In genomic region chr16:87350031-87350430, GRCh38 we compare ENCODE assay signal across 21 cellular contexts.
"Had no signal": no experiment of that assay in that cellular context is flagged by ENCODE, and none has a peak within 500 bp of the region (broad histone marks: within the 10 kb centered on the region; RNA-seq: fewer than 3 reads in every experiment).

No MANE protein-coding gene starts in this region.

- H3K36me3 ChIP-seq: breast epithelium had no signal

- H3K9me3 Mint-ChIP-seq: activated B cell treated with CpG ODN at 0.5 μM for 24 hours; activated CD8-positive, alpha-beta T cell treated with anti-CD3 and anti-CD28 coated beads for 36 hours; activated naive CD8-positive, alpha-beta T cell treated with anti-CD3 and anti-CD28 coated beads, Interleukin-2, amount 10 ng/mL, durations not matched to agents 7 days and 5 days; central memory CD8-positive, alpha-beta T cell; dendritic cell treated with granulocyte-macrophage colony-stimulating factor and Interleukin-4, amounts not matched to agents 40 ng/mL and 50 ng/mL, for 4 days; nephron had no signal

- H3K27me3 ChIP-seq: breast epithelium, esophagus muscularis mucosa, spleen had no signal

- H3K4me3 ChIP-seq: esophagus muscularis mucosa, spleen had no signal

- DNase-seq: activated B cell treated with CpG ODN at 0.5 μM for 24 hours; activated CD4-positive, alpha-beta T cell treated with anti-CD3 and anti-CD28 coated beads, Interleukin-2, amount 50 U/mL, for 1 hour; activated CD8-positive, alpha-beta T cell treated with anti-CD3 and anti-CD28 coated beads for 36 hours; activated naive CD4-positive, alpha-beta T cell; activated naive CD8-positive, alpha-beta T cell treated with anti-CD3 and anti-CD28 coated beads, Interleukin-2, amount 10 ng/mL, durations not matched to agents 7 days and 5 days; activated T-cell treated with anti-CD3 and anti-CD28 coated beads, Interleukin-2, amount 50 U/mL, for 48 hours; amniotic stem cell; foreskin melanocyte; left cardiac atrium; left ventricle myocardium superior; spleen; stimulated activated naive CD8-positive, alpha-beta T cell treated with anti-CD3 and anti-CD28 coated beads, Interleukin-15, Interleukin-2, amounts not matched to agents 100 U/mL and 50 U/mL, for 24 hours; T-helper 17 cell; T1000; trophoblast cell had no signal

- H3K4me1 ChIP-seq: breast epithelium had no signal

- ATAC-seq: activated CD8-positive, alpha-beta T cell treated with anti-CD3 and anti-CD28 coated beads for 36 hours; stimulated activated naive CD8-positive, alpha-beta T cell treated with anti-CD3 and anti-CD28 coated beads, Interleukin-15, Interleukin-2, amounts not matched to agents 100 U/mL and 50 U/mL, for 24 hours; T-helper 17 cell had no signal

- H3K27ac Mint-ChIP-seq: activated B cell treated with CpG ODN at 0.5 μM for 24 hours; activated CD8-positive, alpha-beta T cell treated with anti-CD3 and anti-CD28 coated beads for 36 hours; activated naive CD8-positive, alpha-beta T cell treated with anti-CD3 and anti-CD28 coated beads, Interleukin-2, amount 10 ng/mL, durations not matched to agents 7 days and 5 days; dendritic cell treated with granulocyte-macrophage colony-stimulating factor and Interleukin-4, amounts not matched to agents 40 ng/mL and 50 ng/mL, for 4 days; nephron; T-helper 17 cell had no signal

- H3K27me3 Mint-ChIP-seq: activated B cell treated with CpG ODN at 0.5 μM for 24 hours; activated CD8-positive, alpha-beta T cell treated with anti-CD3 and anti-CD28 coated beads for 36 hours; activated naive CD8-positive, alpha-beta T cell treated with anti-CD3 and anti-CD28 coated beads, Interleukin-2, amount 10 ng/mL, durations not matched to agents 7 days and 5 days; central memory CD8-positive, alpha-beta T cell; T-helper 17 cell had no signal

- H3K9me3 ChIP-seq: breast epithelium, esophagus muscularis mucosa, spleen, thoracic aorta had no signal

- H3K4me3 Mint-ChIP-seq: activated B cell treated with CpG ODN at 0.5 μM for 24 hours; activated CD8-positive, alpha-beta T cell treated with anti-CD3 and anti-CD28 coated beads for 36 hours; activated naive CD8-positive, alpha-beta T cell treated with anti-CD3 and anti-CD28 coated beads, Interleukin-2, amount 10 ng/mL, durations not matched to agents 7 days and 5 days; central memory CD8-positive, alpha-beta T cell; dendritic cell treated with granulocyte-macrophage colony-stimulating factor and Interleukin-4, amounts not matched to agents 40 ng/mL and 50 ng/mL, for 4 days; nephron; T-helper 17 cell had no signal

- H3K27ac ChIP-seq: breast epithelium, esophagus muscularis mucosa, spleen, thoracic aorta had no signal
